Comparison of ENCODE assay signal across 1 cellular context in the genomic region with DNA sequence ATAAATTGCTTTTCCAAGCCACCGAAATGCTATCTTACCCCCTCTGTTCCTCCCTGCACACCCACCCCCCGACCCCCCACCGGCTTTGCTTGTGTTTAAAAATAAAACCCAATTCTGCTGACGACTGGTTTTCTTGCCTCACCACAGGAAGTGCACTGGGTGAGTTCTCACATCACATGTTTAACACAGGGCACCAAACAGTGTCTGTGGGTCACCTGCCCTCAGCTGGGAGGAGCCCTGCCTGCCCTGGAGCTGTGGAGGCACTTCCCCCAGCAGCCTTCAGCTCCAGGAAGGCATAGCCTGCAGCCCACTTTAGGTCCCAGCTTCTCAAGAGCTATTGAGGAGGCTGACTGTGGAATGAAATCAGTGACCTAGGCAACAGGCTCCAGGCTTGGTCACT.
TF ChIP-seq lines count a peak whose summit lies in the region.

No MANE protein-coding gene starts in this region.

TF ChIP-seq in GM23338, 12 proteins besides CTCF, POLR2A, EP300 and RAD21 (continued from another document):
- TF ChIP-seq, protein P1, sequence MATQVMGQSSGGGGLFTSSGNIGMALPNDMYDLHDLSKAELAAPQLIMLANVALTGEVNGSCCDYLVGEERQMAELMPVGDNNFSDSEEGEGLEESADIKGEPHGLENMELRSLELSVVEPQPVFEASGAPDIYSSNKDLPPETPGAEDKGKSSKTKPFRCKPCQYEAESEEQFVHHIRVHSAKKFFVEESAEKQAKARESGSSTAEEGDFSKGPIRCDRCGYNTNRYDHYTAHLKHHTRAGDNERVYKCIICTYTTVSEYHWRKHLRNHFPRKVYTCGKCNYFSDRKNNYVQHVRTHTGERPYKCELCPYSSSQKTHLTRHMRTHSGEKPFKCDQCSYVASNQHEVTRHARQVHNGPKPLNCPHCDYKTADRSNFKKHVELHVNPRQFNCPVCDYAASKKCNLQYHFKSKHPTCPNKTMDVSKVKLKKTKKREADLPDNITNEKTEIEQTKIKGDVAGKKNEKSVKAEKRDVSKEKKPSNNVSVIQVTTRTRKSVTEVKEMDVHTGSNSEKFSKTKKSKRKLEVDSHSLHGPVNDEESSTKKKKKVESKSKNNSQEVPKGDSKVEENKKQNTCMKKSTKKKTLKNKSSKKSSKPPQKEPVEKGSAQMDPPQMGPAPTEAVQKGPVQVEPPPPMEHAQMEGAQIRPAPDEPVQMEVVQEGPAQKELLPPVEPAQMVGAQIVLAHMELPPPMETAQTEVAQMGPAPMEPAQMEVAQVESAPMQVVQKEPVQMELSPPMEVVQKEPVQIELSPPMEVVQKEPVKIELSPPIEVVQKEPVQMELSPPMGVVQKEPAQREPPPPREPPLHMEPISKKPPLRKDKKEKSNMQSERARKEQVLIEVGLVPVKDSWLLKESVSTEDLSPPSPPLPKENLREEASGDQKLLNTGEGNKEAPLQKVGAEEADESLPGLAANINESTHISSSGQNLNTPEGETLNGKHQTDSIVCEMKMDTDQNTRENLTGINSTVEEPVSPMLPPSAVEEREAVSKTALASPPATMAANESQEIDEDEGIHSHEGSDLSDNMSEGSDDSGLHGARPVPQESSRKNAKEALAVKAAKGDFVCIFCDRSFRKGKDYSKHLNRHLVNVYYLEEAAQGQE (IDR thresholded peaks at IDR 0.05; ENCODE audit: unreplicated experiment): no peak
TF ChIP-seq in GM23338: peak in this region for 0.
